In genomic region chr3:46846624-46847542, GRCh38 we compare ENCODE assay signal across 9 cellular contexts. TPM values are rescaled to one million over a fixed set of nuclear protein-coding genes. Genes with fewer than 3 reads are reported as not detected.
DNase-seq lines count a peak whose midpoint lies in the region; ATAC-seq and TF ChIP-seq lines count a peak whose summit lies in the region.
"Had no signal": no experiment of that assay in that cellular context is flagged by ENCODE, and none has a peak within 500 bp of the region (broad histone marks: within the 10 kb centered on the region; RNA-seq: fewer than 3 reads in every experiment).

No MANE protein-coding gene starts in this region.

- H2BK120ac ChIP-seq in IMR-90 (ENCODE audit: low read depth, low read length): no peak overlapping the region
- peak overlapping the region; percentile 95 for H2BK120ac ChIP-seq in neuronal stem cell (ENCODE audit: low read depth, low read length)

- no peaks in the 10 kb centered on the region for H3K79me1 ChIP-seq in IMR-90 (ENCODE audit: low read depth in 1 of 2, low read length in 2 of 2)
- H3K79me1 ChIP-seq in neuronal stem cell (ENCODE audit: low read depth, low read length): no peaks in the 10 kb centered on the region

- H3K9me3 ChIP-seq in IMR-90 (ENCODE audit: control insufficient read depth, insufficient read depth, low read length) (peaks cover 2% of the 10 kb centered on the region; the same call in 1 of the 2 replicates), neuronal stem cell (replicated peaks in 1 of 2; ENCODE audit: control insufficient read depth in 2 of 2, insufficient read depth in 1 of 2, low read depth in 1 of 2, low read length in 2 of 2) (peaks cover 0 to 4% of the 10 kb centered on the region in 2 donors)

- no peak overlapping the region for H3K27ac ChIP-seq in IMR-90 (ENCODE audit: insufficient read depth, low read length)
- H3K27ac ChIP-seq in coronary artery: peak overlapping the region; percentile 71 to 87
- no peak overlapping the region for H3K27ac ChIP-seq in neuronal stem cell (replicated peaks; ENCODE audit: low read length)

- POLR2A ChIA-PET in IMR-90 (lab: Charles Lee; ENCODE audit: unreplicated experiment): no interaction called here

- H3K18ac ChIP-seq in IMR-90 (ENCODE audit: low read depth, low read length) (no peak overlapping the region; the same call in 1 of the 2 replicates), neuronal stem cell (ENCODE audit: low read length) (peak overlapping the region; percentile 96)

- ATAC-seq in IMR-90 (ENCODE audit: low read depth) (no peak), HG02623 (IDR thresholded peaks at IDR 0.05; ENCODE audit: unreplicated experiment) (no peak), HG02938 (IDR thresholded peaks at IDR 0.05; ENCODE audit: unreplicated experiment) (no peak)

- H2BK5ac ChIP-seq in IMR-90 (ENCODE audit: low read depth, low read length, poor library complexity, severe bottlenecking) (no peak overlapping the region), neuronal stem cell (ENCODE audit: low read length) (no peak overlapping the region)

- dilution Hi-C loops in IMR-90 (cut with HindIII; ENCODE audit: low sequenced_read_pairs, unreplicated experiment): no loop called here

- H2BK15ac ChIP-seq in IMR-90 (ENCODE audit: low read depth, low read length): no peak overlapping the region
- peak overlapping the region; percentile 93 for H2BK15ac ChIP-seq in neuronal stem cell (ENCODE audit: low read length)

- H3K23ac ChIP-seq in IMR-90 (ENCODE audit: low read depth, low read length) (peak overlapping the region; percentile 98), neuronal stem cell (ENCODE audit: low read depth, low read length, poor library complexity) (peak overlapping the region; percentile 80)

- peak overlapping the region; percentile 57; the same call in 1 of the 2 replicates for H3K9ac ChIP-seq in IMR-90 (ENCODE audit: low read depth, low read length)
- H3K9ac ChIP-seq in neuronal stem cell (ENCODE audit: low read depth, low read length, poor library complexity): no peak overlapping the region

- peak overlapping the region; percentile 92 for H2AFZ ChIP-seq in IMR-90 (replicated peaks; ENCODE audit: low read length, poor library complexity)
- H2AFZ ChIP-seq in neuronal stem cell (ENCODE audit: low read length): no peak overlapping the region

- no peak overlapping the region for H3K56ac ChIP-seq in IMR-90 (ENCODE audit: extremely low read depth, insufficient read depth, low read length)

- WGBS in IMR-90 (ENCODE audit: extremely low coverage in 2 of 2, insufficient read length in 1 of 2), 2 experiments: no CpG with 5 or more reads among the region's 9 CpGs
- no CpG with 5 or more reads among the region's 9 CpGs for WGBS in neuronal stem cell (ENCODE audit: extremely low coverage in 2 of 2, insufficient read length in 2 of 2, insufficient replicate concordance in 1 of 2), 2 donors

- no TSS peak for BruUV-seq in IMR-90 (replicated peaks; lab: Mats Ljungman, UMichigan)

- H2BK20ac ChIP-seq in IMR-90 (ENCODE audit: low read depth, low read length): no peak overlapping the region

- intact Hi-C loops in IMR-90 (cut with micrococcal nuclease): no loop called here

- peak overlapping the region; percentile 79 for H2AK9ac ChIP-seq in IMR-90 (replicated peaks; ENCODE audit: low read depth, low read length, poor library complexity)

- H3K4ac ChIP-seq in IMR-90 (ENCODE audit: low read depth, low read length): peak overlapping the region; percentile 85
- peak overlapping the region; percentile 93 for H3K4ac ChIP-seq in neuronal stem cell (ENCODE audit: low read length)

- H2BK12ac ChIP-seq in neuronal stem cell (ENCODE audit: low read length): peak overlapping the region; percentile 76

- TF ChIP-seq RAD21 in IMR-90 (IDR thresholded peaks at IDR 0.05; ENCODE audit: low read length): no peak

- H3K4me3 ChIP-seq in AG09309 (ENCODE audit: control insufficient read depth, low read depth, low read length) (peak overlapping the region; percentile 36; the same call in 1 of the 2 replicates), IMR-90 (ENCODE audit: insufficient read depth, low read depth, low read length) (no peak overlapping the region), coronary artery (peak overlapping the region; percentile 77), neuronal stem cell (ENCODE audit: low read length in 2 of 2) (no peak overlapping the region)

- H3K4me1 ChIP-seq in IMR-90 (ENCODE audit: control insufficient read depth, insufficient read depth, low read length): peaks cover 7% of the 10 kb centered on the region; the same call in 1 of the 2 replicates
- H3K4me1 ChIP-seq in neuronal stem cell (ENCODE audit: control insufficient read depth in 2 of 2, insufficient read depth in 1 of 2, low read depth in 1 of 2, low read length in 2 of 2): peaks cover 3 to 33% of the 10 kb centered on the region in 2 donors

- peak overlapping the region; percentile 25; the same call in 1 of the 2 replicates for H2AK5ac ChIP-seq in IMR-90 (ENCODE audit: low read depth, low read length)
- H2AK5ac ChIP-seq in neuronal stem cell (ENCODE audit: low read depth, low read length): peak overlapping the region; percentile 64

- CTCF ChIA-PET in IMR-90 (lab: Yijun Ruan, JAX): interaction anchor here (1.3 to 1.4 kb wide), 2 partner anchors 19 to 45 kb away, joined by 3 to 5 read pairs; no protein-coding TSS in a partner anchor

- H4K91ac ChIP-seq in IMR-90 (ENCODE audit: insufficient read depth, low read depth, low read length) (no peak overlapping the region; the same call in 1 of the 2 replicates), neuronal stem cell (ENCODE audit: low read depth, low read length, poor library complexity) (peak overlapping the region; percentile 94)

- in situ Hi-C loops in IMR-90 (cut with MboI; ENCODE audit: low sequenced_read_pairs): no loop called here

- peak overlapping the region; percentile 95 for H3K14ac ChIP-seq in IMR-90 (replicated peaks; ENCODE audit: low read depth, low read length)
- H3K14ac ChIP-seq in neuronal stem cell (ENCODE audit: low read length): peak overlapping the region; percentile 32

- H3K27me3 ChIP-seq in IMR-90 (ENCODE audit: control insufficient read depth, insufficient read depth, low read length) (peaks cover 5% of the 10 kb centered on the region; the same call in 1 of the 2 replicates), neuronal stem cell (ENCODE audit: control insufficient read depth in 3 of 3, insufficient read depth in 3 of 3, low read depth in 1 of 3, low read length in 3 of 3) (no peaks in the 10 kb centered on the region)

- no peak for TF ChIP-seq POLR2A in IMR-90 (IDR thresholded peaks at IDR 0.05; ENCODE audit: low read depth, low read length)

- H4K20me1 ChIP-seq in IMR-90 (ENCODE audit: insufficient read depth, low read length): no peaks in the 10 kb centered on the region

- H4K5ac ChIP-seq in IMR-90 (ENCODE audit: low read depth, low read length): no peak overlapping the region; the same call in 1 of the 2 replicates

- H4K8ac ChIP-seq in IMR-90 (ENCODE audit: low read depth in 2 of 2, low read length in 2 of 2): peak overlapping the region; percentile 63 to 93; a peak in 3 of 4 replicates
- H4K8ac ChIP-seq in neuronal stem cell (ENCODE audit: low read depth, low read length): no peak overlapping the region

- H3K36me3 ChIP-seq in IMR-90 (ENCODE audit: control insufficient read depth, insufficient read depth, low read length): no peaks in the 10 kb centered on the region
- no peaks in the 10 kb centered on the region for H3K36me3 ChIP-seq in neuronal stem cell (replicated peaks in 1 of 2; ENCODE audit: control insufficient read depth in 2 of 2, insufficient read depth in 2 of 2, low read length in 2 of 2)

- no peak for DNase-seq in AG09309 (ENCODE audit: low read depth)
- no peak for DNase-seq in IMR-90
- DNase-seq in coronary artery (ENCODE audit: low spot score): no peak
- no peak for DNase-seq in neuronal stem cell (ENCODE audit: low spot score)
- DNase-seq in activated CD4-positive, CD25-positive, alpha-beta regulatory T cell (lab: John Stamatoyannopoulos, UW): no peak
- no peak for DNase-seq in SHP77 (lab: John Stamatoyannopoulos, UW)
- DNase-seq: GDM1 had no signal

- H3K4me2 ChIP-seq in IMR-90 (ENCODE audit: low read depth, low read length) (peak overlapping the region; percentile 87), neuronal stem cell (ENCODE audit: insufficient read depth, low read length, poor library complexity, severe bottlenecking) (no peak overlapping the region)

- H3K9me1 ChIP-seq in IMR-90 (ENCODE audit: insufficient read depth, low read length): peaks cover 3% of the 10 kb centered on the region

- no peak for TF ChIP-seq CTCF in AG09309 (IDR thresholded peaks at IDR 0.05; ENCODE audit: control insufficient read depth, insufficient read depth, low read depth, low read length, missing control alignments)
- no peak for TF ChIP-seq CTCF in IMR-90 (conservative IDR thresholded peaks at IDR 0.05; ENCODE audit: low read depth, low read length)
- no peak for TF ChIP-seq CTCF in coronary artery (IDR thresholded peaks at IDR 0.05)

TF ChIP-seq in IMR-90, 13 proteins besides CTCF, POLR2A, EP300 and RAD21 (continues in another document):
- no peak for TF ChIP-seq RFX5 (IDR thresholded peaks at IDR 0.05; ENCODE audit: low read depth, low read length)
- TF ChIP-seq FOS (IDR thresholded peaks at IDR 0.05; ENCODE audit: low read depth, low read length): no peak
- no peak for TF ChIP-seq CEBPB (IDR thresholded peaks at IDR 0.05; ENCODE audit: low read depth, low read length)
- no peak for TF ChIP-seq SMC3 (IDR thresholded peaks at IDR 0.05; ENCODE audit: low read depth, low read length)
- TF ChIP-seq MXI1 (IDR thresholded peaks at IDR 0.05; ENCODE audit: borderline replicate concordance, low read depth, low read length): no peak
- no peak for TF ChIP-seq RCOR1 (IDR thresholded peaks at IDR 0.05; ENCODE audit: insufficient replicate concordance, low read length)
- TF ChIP-seq NFE2L2 (IDR thresholded peaks at IDR 0.05; ENCODE audit: low read depth, low read length): no peak
- no peak for TF ChIP-seq MAFK (IDR thresholded peaks at IDR 0.05; ENCODE audit: low read depth, low read length)

RNA-seq across cellular contexts. Expression of gene MYL3, which starts 16.4 kb away (rescaled TPM):
- total RNA-seq in IMR-90 (2012; rRNA removed): not detected in 2 replicates
- 0.09 TPM in 1 of 2 replicates, not detected in the other for polyA plus RNA-seq in IMR-90 (2012; rRNA removed)
- polyA plus RNA-seq in IMR-90 (2012; cell fraction: cytosol; rRNA removed): not detected in 2 replicates
- polyA plus RNA-seq in IMR-90 (2012; cell fraction: nucleus; rRNA removed; ENCODE audit: low replicate concordance): not detected in 2 replicates
- 0.26 TPM for polyA plus RNA-seq in neuronal stem cell (2013, experiment 1 of 2)
- polyA plus RNA-seq in neuronal stem cell (2013, experiment 2 of 2): 0.25 TPM

RNA-seq across cellular contexts. Expression of gene PTH1R, which starts 30.6 kb away (rescaled TPM):
- total RNA-seq in IMR-90 (2012; rRNA removed): under 0.01 and 0.18 TPM in 2 replicates
- 0.15 and 0.56 TPM in 2 replicates for polyA plus RNA-seq in IMR-90 (2012; rRNA removed)
- 0.24 and 0.28 TPM in 2 replicates for polyA plus RNA-seq in IMR-90 (2012; cell fraction: cytosol; rRNA removed)
- 0.23 and 0.77 TPM in 2 replicates for polyA plus RNA-seq in IMR-90 (2012; cell fraction: nucleus; rRNA removed; ENCODE audit: low replicate concordance)
- polyA plus RNA-seq in neuronal stem cell (2013, experiment 1 of 2): 2.2 TPM
- polyA plus RNA-seq in neuronal stem cell (2013, experiment 2 of 2): 2.6 TPM

Comparison
In these comparisons a context has a peak if more than half of its experiments do, and no peak if none do; other contexts are left out.
1. H3K4me3 ChIP-seq: peak in AG09309 (single experiment) and coronary artery (single experiment); none in IMR-90 (single experiment) and neuronal stem cell (0 of 2).
2. H3K27ac ChIP-seq: peak in coronary artery (2 of 2); none in IMR-90 (single experiment) and neuronal stem cell (single experiment).